ENCODE assay signal across 8 cellular contexts in the genomic region with DNA sequence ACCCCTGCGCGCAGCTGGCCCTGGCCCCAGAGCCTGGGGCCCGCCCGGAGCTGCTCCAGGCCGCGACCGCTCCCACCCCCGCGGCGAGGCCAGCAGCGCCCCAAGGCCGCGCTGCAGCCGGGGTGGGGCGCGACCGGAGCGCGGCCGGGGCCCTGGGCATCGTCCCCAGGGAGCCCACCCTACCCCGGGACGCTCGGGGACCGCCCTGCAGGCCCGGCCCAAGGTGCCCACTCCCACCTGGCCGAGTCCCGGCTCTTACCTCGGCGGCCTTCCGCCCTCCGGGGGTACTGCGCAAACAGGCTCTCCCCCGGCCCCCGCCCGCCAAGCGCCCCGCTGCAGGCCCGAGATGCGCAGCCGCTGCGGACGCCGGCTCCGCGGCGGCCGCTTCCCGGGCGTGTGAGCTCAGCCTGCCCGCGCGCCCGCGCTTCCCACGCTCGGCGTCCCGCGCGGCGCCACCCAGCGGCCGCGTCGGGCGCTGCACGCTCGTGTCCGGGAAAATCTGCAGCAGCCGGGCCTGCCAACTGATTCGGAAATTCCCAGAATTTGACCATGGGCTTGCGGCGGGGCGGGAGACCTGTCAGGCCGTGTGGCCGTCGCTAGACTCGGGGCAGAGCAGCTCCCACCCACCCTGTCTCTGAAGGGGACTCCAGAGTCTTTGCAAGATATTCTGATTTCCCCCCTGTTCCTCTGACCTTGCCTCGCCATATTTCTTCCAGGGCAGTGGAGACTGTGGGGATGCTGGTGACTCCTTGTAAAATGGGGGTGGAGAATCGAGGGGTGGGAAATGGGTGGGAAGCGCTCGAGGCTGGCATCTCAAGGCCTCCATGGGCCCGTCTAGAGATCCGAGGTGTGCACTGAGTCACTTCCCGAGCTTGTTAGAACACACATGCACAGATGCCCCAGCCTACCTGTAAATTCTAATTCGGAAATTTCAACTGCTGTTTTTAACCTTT. TPM values are rescaled to one million over a fixed set of nuclear protein-coding genes. Genes with fewer than 3 reads are reported as not detected.
DNase-seq lines count a peak whose midpoint lies in the region; ATAC-seq, FAIRE-seq and TF ChIP-seq lines count a peak whose summit lies in the region.

No MANE protein-coding gene starts in this region.

- peak overlapping the region; percentile 94 for H3K27ac Mint-ChIP-seq in activated CD4-positive, alpha-beta T cell treated with anti-CD3 and anti-CD28 coated beads for 36 hours

- peak overlapping the region; percentile 90 for H3K4me3 Mint-ChIP-seq in activated CD4-positive, alpha-beta T cell treated with anti-CD3 and anti-CD28 coated beads for 36 hours

- peak; percentile 65 for ATAC-seq in HG02973 (IDR thresholded peaks at IDR 0.05; ENCODE audit: unreplicated experiment)
- ATAC-seq in activated CD4-positive, alpha-beta T cell treated with anti-CD3 and anti-CD28 coated beads for 36 hours: peak; percentile 49

- FAIRE-seq in GM18507 (lab: Jason Lieb, UNC): peak; percentile 50

- no peaks in the 10 kb centered on the region for H3K9me3 Mint-ChIP-seq in activated CD4-positive, alpha-beta T cell treated with anti-CD3 and anti-CD28 coated beads for 36 hours (ENCODE audit: low read depth)

- CTCF ChIA-PET in AG04450 (lab: Charles Lee): interaction anchor here (0.6 to 10.9 kb wide), 36 partner anchors 9 to 376 kb away, joined by 3 to 247 read pairs (median 5); no protein-coding TSS in a partner anchor
- CTCF ChIA-PET in activated CD4-positive, alpha-beta T cell treated with anti-CD3 and anti-CD28 coated beads for 36 hours (lab: Charles Lee): interaction anchor here (0.8 to 17.2 kb wide), 15 partner anchors 9 to 94 kb away, joined by 3 to 297 read pairs (median 5); partner anchors contain the start of gene CD34

- no peaks in the 10 kb centered on the region for H3K27me3 ChIP-seq in AG04450 (ENCODE audit: control insufficient read depth, insufficient read depth, low read length)
- no peaks in the 10 kb centered on the region for H3K27me3 ChIP-seq in layer of hippocampus (ENCODE audit: control insufficient read depth, insufficient read depth, low read length)

- no peaks in the 10 kb centered on the region for H3K9me3 ChIP-seq in AG04450 (ENCODE audit: control insufficient read depth, insufficient read depth, low read length)

- H3K4me1 Mint-ChIP-seq in activated CD4-positive, alpha-beta T cell treated with anti-CD3 and anti-CD28 coated beads for 36 hours: peaks cover 84% of the 10 kb centered on the region

- no peaks in the 10 kb centered on the region for H3K27me3 Mint-ChIP-seq in activated CD4-positive, alpha-beta T cell treated with anti-CD3 and anti-CD28 coated beads for 36 hours

- TF ChIP-seq CTCF in AG04450 (IDR thresholded peaks at IDR 0.05; ENCODE audit: low read depth, low read length): peak; percentile 65

- no peak for DNase-seq in AG04450 (ENCODE audit: low read depth, low spot score)
- peak; percentile 81 for DNase-seq in GM18507 (ENCODE audit: extremely low spot score, insufficient read length, low read depth)
- peak; percentile 60 for DNase-seq in NCI-H2171 (lab: John Stamatoyannopoulos, UW)
- peak; percentile 82 for DNase-seq in activated CD4-positive, alpha-beta T cell treated with anti-CD3 and anti-CD28 coated beads for 36 hours
- DNase-seq in stimulated activated CD4-positive, alpha-beta T cell treated with anti-CD3 and anti-CD28 coated beads, Interleukin-1b, Interleukin-23, amount 100 ng/mL, for 24 hours (ENCODE audit: low read depth in 4 of 4, low spot score in 1 of 4): peak in 3 of 4 experiments; percentile 40 to 53 (median 47)

- peaks cover 29% of the 10 kb centered on the region for H3K36me3 Mint-ChIP-seq in activated CD4-positive, alpha-beta T cell treated with anti-CD3 and anti-CD28 coated beads for 36 hours (ENCODE audit: low read depth)

- H3K27ac ChIP-seq in AG04450 (ENCODE audit: low read depth, low read length) (no peak overlapping the region), cingulate gyrus (ENCODE audit: low read depth, low read length) (peak overlapping the region; percentile 95), layer of hippocampus (ENCODE audit: low read depth, low read length) (peak overlapping the region; percentile 91)

- peak overlapping the region; percentile 71 for H3K4me3 ChIP-seq in AG04450 (ENCODE audit: low read depth, low read length)

- intact Hi-C loops in activated CD4-positive, alpha-beta T cell treated with anti-CD3 and anti-CD28 coated beads for 36 hours (cut with DNase I, micrococcal nuclease): loop anchor here (1.0 to 10.0 kb wide), 7 partner anchors 14 to 1886 kb away; partner anchors contain the start of genes CD46 (in 1 of the 2), PFKFB2 (in 1 of the 2), TRAF3IP3 (in 1 of the 2) and YOD1 (in 1 of the 2)

- POLR2A ChIA-PET in AG04450 (lab: Yijun Ruan, JAX): interaction anchor here (0.7 to 2.4 kb wide), 4 partner anchors 21 to 549 kb away, joined by 3 to 8 read pairs (median 4); no protein-coding TSS in a partner anchor
- POLR2A ChIA-PET in activated CD4-positive, alpha-beta T cell treated with anti-CD3 and anti-CD28 coated beads for 36 hours (lab: Charles Lee): interaction anchor here (0.5 to 2.6 kb wide), 6 partner anchors 11 to 72 kb away, joined by 3 to 19 read pairs (median 6); no protein-coding TSS in a partner anchor

RNA-seq across cellular contexts. Expression of gene CD34, which starts 41.9 kb away (rescaled TPM):
- 0.11 and 0.14 TPM in 2 replicates for polyA plus RNA-seq in AG04450 (2011; rRNA removed)
- 0.04 and 0.14 TPM in 2 replicates for polyA minus RNA-seq in AG04450 (2011; rRNA and poly(A)+ RNA removed)
- under 1 TPM; 0.02 to 0.04 TPM for total RNA-seq in activated CD4-positive, alpha-beta T cell treated with anti-CD3 and anti-CD28 coated beads for 36 hours
